Comparison of ENCODE assay signal across 21 cellular contexts in genomic region chr5:138966236-138966985, GRCh38.
A peak's percentile ranks its signal among the peaks of the same experiment; 100 is the strongest.
DNase-seq lines count a peak whose midpoint lies in the region; ATAC-seq and TF ChIP-seq lines count a peak whose summit lies in the region.
"Had no signal": no experiment of that assay in that cellular context is flagged by ENCODE, and none has a peak within 500 bp of the region (broad histone marks: within the 10 kb centered on the region; RNA-seq: fewer than 3 reads in every experiment).

No MANE protein-coding gene starts in this region.

- peak; percentile 48 for DNase-seq in activated effector memory CD4-positive, alpha-beta T cell treated with anti-CD3 and anti-CD28 coated beads, Interleukin-2, amount 50 U/mL, for 16 hours
- DNase-seq in activated effector memory CD4-positive, alpha-beta T cell treated with Interleukin-2 at 50 U/mL for 16 hours = no peak
- DNase-seq in RWPE2 (ENCODE audit: low spot score) (peak; percentile 6), fibroblast of mammary gland (ENCODE audit: low read depth) (peak; percentile 32), progenitor cell of endocrine pancreas (ENCODE audit: low spot score, unreplicated experiment) (no peak), OCI-M1 (lab: John Stamatoyannopoulos, UW) (no peak), DMS153 treated with DMSO at 0.1 percent for 48 hours (lab: John Stamatoyannopoulos, UW; ENCODE audit: unreplicated experiment) (no peak)
- DNase-seq in stimulated activated CD4-positive, alpha-beta T cell treated with anti-CD3 and anti-CD28 coated beads, Interleukin-15, amount 100 ng/mL, for 24 hours = no peak
- DNase-seq: 8988T, EL, MM.1S, NCI-H1092, NCI-H1436, NCI-H187 treated with DMSO at 0.1 percent for 48 hours, NCI-H2227 treated with DMSO at 0.1 percent for 48 hours, NCI-H510A, NCI-H774, Peyer's patch, Right ventricle myocardium superior had no signal

- TF ChIP-seq CTCF in RWPE2 (IDR thresholded peaks at IDR 0.05; ENCODE audit: poor library complexity, severe bottlenecking) (no peak), fibroblast of mammary gland (conservative IDR thresholded peaks at IDR 0.05; ENCODE audit: control insufficient read depth, insufficient read depth, low read depth, low read length) (no peak), progenitor cell of endocrine pancreas (IDR thresholded peaks at IDR 0.05; ENCODE audit: unreplicated experiment) (no peak)

- H3K4me3 ChIP-seq in RWPE2 (ENCODE audit: severe bottlenecking) (no peak overlapping the region), fibroblast of mammary gland (ENCODE audit: control insufficient read depth, low read depth, low read length) (no peak overlapping the region)
- H3K4me3 ChIP-seq: HAP-1, Peyer's patch had no signal

- H3K4me3 Mint-ChIP-seq in progenitor cell of endocrine pancreas (ENCODE audit: low read depth) = no peak overlapping the region
- H3K4me3 Mint-ChIP-seq: CD14-positive monocyte had no signal

- no peak overlapping the region for H3K27ac ChIP-seq in RWPE2 (ENCODE audit: poor library complexity, severe bottlenecking)

- ATAC-seq in RWPE2 (ENCODE audit: low read depth) = no peak

- H3K4me1 ChIP-seq in RWPE2 (ENCODE audit: insufficient read depth, poor library complexity, severe bottlenecking) = no peaks in the 10 kb centered on the region

- peak overlapping the region; percentile 40 for H3K27ac Mint-ChIP-seq in progenitor cell of endocrine pancreas
- H3K27ac Mint-ChIP-seq: CD14-positive monocyte had no signal

- no peaks in the 10 kb centered on the region for H3K36me3 ChIP-seq in RWPE2 (ENCODE audit: low read depth)
- H3K36me3 ChIP-seq: HAP-1, Peyer's patch had no signal

- H3K9me3 Mint-ChIP-seq in progenitor cell of endocrine pancreas (ENCODE audit: low read depth) = no peaks in the 10 kb centered on the region

- no peaks in the 10 kb centered on the region for H3K27me3 ChIP-seq in RWPE2 (ENCODE audit: insufficient read depth, poor library complexity, severe bottlenecking)
- H3K27me3 ChIP-seq: Peyer's patch had no signal

- H3K4me1 Mint-ChIP-seq in progenitor cell of endocrine pancreas (ENCODE audit: low read depth) = peaks cover 45% of the 10 kb centered on the region

- peaks cover 2% of the 10 kb centered on the region for H3K36me3 Mint-ChIP-seq in progenitor cell of endocrine pancreas (ENCODE audit: insufficient read depth)

- H3K27me3 Mint-ChIP-seq in progenitor cell of endocrine pancreas = peaks cover 2% of the 10 kb centered on the region

- no peaks in the 10 kb centered on the region for H3K9me3 ChIP-seq in RWPE2 (ENCODE audit: severe bottlenecking)
- H3K9me3 ChIP-seq: HAP-1, Peyer's patch had no signal

Comparison
In these comparisons a context has a peak if more than half of its experiments do, and no peak if none do; other contexts are left out.
1. DNase-seq: peak in activated effector memory CD4-positive, alpha-beta T cell treated with anti-CD3 and anti-CD28 coated beads, Interleukin-2, amount 50 U/mL, for 16 hours (single experiment), RWPE2 (single experiment) and fibroblast of mammary gland (single experiment); none in activated effector memory CD4-positive, alpha-beta T cell treated with Interleukin-2 at 50 U/mL for 16 hours (single experiment), progenitor cell of endocrine pancreas (single experiment), OCI-M1 (single experiment), DMS153 treated with DMSO at 0.1 percent for 48 hours (single experiment) and stimulated activated CD4-positive, alpha-beta T cell treated with anti-CD3 and anti-CD28 coated beads, Interleukin-15, amount 100 ng/mL, for 24 hours (single experiment).